Comparison of ENCODE assay signal across 16 cellular contexts in the genomic region with DNA sequence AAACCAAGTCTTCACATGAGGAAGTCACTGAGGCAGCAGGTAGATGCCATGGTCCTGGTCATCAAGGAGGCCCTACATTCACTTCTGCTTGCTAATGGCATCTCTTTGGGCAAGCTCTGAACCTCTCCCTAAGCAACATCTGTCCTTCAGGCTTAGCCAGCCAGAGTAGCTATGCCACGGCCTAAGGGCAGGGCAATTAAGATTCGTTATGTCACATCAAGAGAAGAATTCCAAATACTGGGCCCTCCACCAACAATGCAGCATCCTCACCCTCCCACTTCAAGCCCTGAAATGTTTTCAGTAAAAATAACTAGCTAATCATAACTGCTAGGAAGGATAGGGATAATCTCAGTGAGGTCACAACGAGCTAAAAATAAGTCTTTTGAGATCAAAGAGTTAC.
"Had no signal": no experiment of that assay in that cellular context is flagged by ENCODE, and none has a peak within 500 bp of the region (broad histone marks: within the 10 kb centered on the region; RNA-seq: fewer than 3 reads in every experiment).

No MANE protein-coding gene starts in this region.

- H3K4me1 ChIP-seq: heart left ventricle, testis had no signal

- H3K9me3 ChIP-seq: heart left ventricle, testis, tibial nerve had no signal

- H3K4me3 ChIP-seq: coronary artery, heart left ventricle, skin epidermis, testis, tibial nerve had no signal

- ATAC-seq: naive thymus-derived CD4-positive, alpha-beta T cell; sciatic nerve; stimulated activated naive B cell treated with anti-CD40 and anti-IgM and Interleukin-4, amounts not matched to agents 10 μg/mL and 1 μg/mL and 100 μg/mL, for 72 hours; stimulated activated naive CD8-positive, alpha-beta T cell treated with anti-CD3 and anti-CD28 coated beads, Interleukin-15, amount 100 ng/mL, for 72 hours had no signal

- DNase-seq: effector CD8-positive, alpha-beta T cell; heart left ventricle; hippocampal formation; mammary epithelial cell; midbrain; naive thymus-derived CD4-positive, alpha-beta T cell; nephron progenitor cell; stimulated activated CD4-positive, alpha-beta T cell treated with anti-CD3 and anti-CD28 coated beads, Interleukin-2, amount 100 ng/mL, for 24 hours; stimulated activated CD4-positive, alpha-beta T cell treated with anti-CD3 and anti-CD28 coated beads, Interleukin-4, amount 100 ng/mL, for 4 hours; stimulated activated naive B cell treated with anti-CD40 and anti-IgM and Interleukin-4, amounts not matched to agents 10 μg/mL and 1 μg/mL and 100 μg/mL, for 72 hours; stimulated activated naive CD8-positive, alpha-beta T cell treated with anti-CD3 and anti-CD28 coated beads, Interleukin-15, amount 100 ng/mL, for 72 hours; testis had no signal

- H3K27me3 ChIP-seq: heart left ventricle, testis, tibial nerve had no signal

- H3K27ac ChIP-seq: coronary artery, heart left ventricle, skin epidermis, testis, tibial nerve had no signal

- H3K36me3 ChIP-seq: heart left ventricle, tibial nerve had no signal
